Comparison of ENCODE assay signal across 8 cellular contexts in the genomic region with DNA sequence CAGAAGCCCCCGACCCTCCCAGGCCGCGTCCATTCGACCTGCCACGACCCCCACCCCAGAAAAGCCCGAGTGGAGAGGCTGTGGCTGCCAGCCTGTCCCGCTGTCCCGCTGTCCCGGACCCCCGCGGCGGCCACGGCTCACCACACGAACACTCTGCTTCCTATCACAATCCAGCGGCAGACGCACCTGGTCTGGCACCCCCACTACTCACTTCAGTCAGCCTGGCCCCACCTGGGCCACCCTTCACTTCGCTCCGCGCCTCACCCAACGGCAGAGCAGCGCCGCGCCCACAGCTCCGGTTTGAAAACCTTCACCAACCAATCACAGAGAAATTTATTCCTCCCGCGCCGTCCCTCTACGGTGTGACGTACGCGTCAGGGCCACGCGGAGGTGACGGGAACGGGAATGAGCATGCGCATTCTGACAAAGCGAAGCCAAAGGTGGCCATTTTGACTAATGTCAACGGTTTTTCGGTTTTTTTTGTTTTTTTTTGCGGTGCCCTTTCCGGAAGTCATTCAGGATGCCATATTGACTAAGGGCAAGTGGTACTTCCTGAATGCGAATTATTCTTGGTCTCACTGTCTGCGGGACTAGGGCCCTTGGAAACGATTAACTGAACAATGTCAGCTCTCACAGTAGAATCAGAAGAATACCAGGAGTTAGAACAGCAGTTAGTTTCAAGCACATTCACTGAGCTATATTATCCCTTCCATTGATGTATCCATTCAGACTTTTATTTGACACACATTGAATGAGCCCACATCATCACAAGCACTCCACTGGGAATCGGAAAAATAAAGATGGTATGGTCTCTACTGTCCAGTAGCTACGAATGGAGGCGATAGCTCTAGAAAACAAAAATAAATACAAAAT. TPM values are rescaled to one million over a fixed set of nuclear protein-coding genes. Genes with fewer than 3 reads are reported as not detected.
A peak's percentile ranks its signal among the peaks of the same experiment; 100 is the strongest.
DNase-seq lines count a peak whose midpoint lies in the region; ATAC-seq and TF ChIP-seq lines count a peak whose summit lies in the region.

A gene with protein sequence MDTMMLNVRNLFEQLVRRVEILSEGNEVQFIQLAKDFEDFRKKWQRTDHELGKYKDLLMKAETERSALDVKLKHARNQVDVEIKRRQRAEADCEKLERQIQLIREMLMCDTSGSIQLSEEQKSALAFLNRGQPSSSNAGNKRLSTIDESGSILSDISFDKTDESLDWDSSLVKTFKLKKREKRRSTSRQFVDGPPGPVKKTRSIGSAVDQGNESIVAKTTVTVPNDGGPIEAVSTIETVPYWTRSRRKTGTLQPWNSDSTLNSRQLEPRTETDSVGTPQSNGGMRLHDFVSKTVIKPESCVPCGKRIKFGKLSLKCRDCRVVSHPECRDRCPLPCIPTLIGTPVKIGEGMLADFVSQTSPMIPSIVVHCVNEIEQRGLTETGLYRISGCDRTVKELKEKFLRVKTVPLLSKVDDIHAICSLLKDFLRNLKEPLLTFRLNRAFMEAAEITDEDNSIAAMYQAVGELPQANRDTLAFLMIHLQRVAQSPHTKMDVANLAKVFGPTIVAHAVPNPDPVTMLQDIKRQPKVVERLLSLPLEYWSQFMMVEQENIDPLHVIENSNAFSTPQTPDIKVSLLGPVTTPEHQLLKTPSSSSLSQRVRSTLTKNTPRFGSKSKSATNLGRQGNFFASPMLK (minus strand): TSS at position 308 of the 873 bp plus-strand sequence. CDS start 8,779 bp downstream, outside the sequence.

- H3K9ac ChIP-seq in DND-41 (ENCODE audit: low read depth, low read length) (peak within 1 kb of the TSS; percentile 90), GM23248 (peak within 1 kb of the TSS; percentile 88)

- intact Hi-C loops in activated T-helper 1 cell treated with anti-CD3 and anti-CD28 coated beads, Interleukin-12 subunit alpha, Interleukin-12 subunit beta, Interleukin-2, Interleukin-4 antibody, amounts not matched to agents 30 ng/mL and 10 ng/mL and 1 ng/mL, durations not matched to agents 14 hours and 24 hours and 36 hours (cut with micrococcal nuclease): loop anchor here (1.0 to 10.0 kb wide), 10 partner anchors 14 to 461 kb away; partner anchors contain the start of genes BCDIN3D, CERS5, COX14 and LARP4

- H3K4me1 ChIP-seq in DND-41 (ENCODE audit: insufficient read depth, low read length): peaks cover 41% of the 10 kb centered on the region
- H3K4me1 ChIP-seq in GM23248 (ENCODE audit: insufficient read depth): peaks cover 8% of the 10 kb centered on the region; the same call in 1 of the 2 replicates

- no peak for TF ChIP-seq CTCF in DND-41 (IDR thresholded peaks at IDR 0.05; ENCODE audit: borderline replicate concordance, extremely low read depth, low read length, poor library complexity, severe bottlenecking)

- 4 to 6% methylated on average over 35 to 47 of the region's 47 CpGs for WGBS in GM23248 (ENCODE audit: low coverage in 1 of 2, low lambda C conversion rate in 2 of 2, missing lambda C conversion rate in 2 of 2), 2 experiments

- no peaks in the 10 kb centered on the region for H3K9me3 ChIP-seq in DND-41 (ENCODE audit: insufficient read depth, low read length, severe bottlenecking)
- H3K9me3 ChIP-seq in GM23248 (ENCODE audit: low read depth): no peaks in the 10 kb centered on the region

- H3K9me3 Mint-ChIP-seq in activated T-helper 1 cell treated with anti-CD3 and anti-CD28 coated beads, Interleukin-12 subunit alpha, Interleukin-12 subunit beta, Interleukin-2, Interleukin-4 antibody, amounts not matched to agents 30 ng/mL and 10 ng/mL and 1 ng/mL, durations not matched to agents 14 hours and 24 hours and 36 hours: peaks cover 2% of the 10 kb centered on the region
- peaks cover 0 to 4% (median 0%) of the 10 kb centered on the region in 7 donors for H3K9me3 Mint-ChIP-seq in naive B cell
- H3K9me3 Mint-ChIP-seq in stimulated activated memory B cell treated with anti-CD40 and anti-IgM and Interleukin-4, amounts not matched to agents 10 μg/mL and 1 μg/mL and 100 μg/mL, for 72 hours: peaks cover 3% of the 10 kb centered on the region

- H4K20me1 ChIP-seq in DND-41 (ENCODE audit: insufficient read depth, low read length): peaks cover 6% of the 10 kb centered on the region; the same call in 1 of the 2 replicates
- no peaks in the 10 kb centered on the region for H4K20me1 ChIP-seq in GM23248 (ENCODE audit: insufficient read depth)

- H3K4me1 Mint-ChIP-seq in activated T-helper 1 cell treated with anti-CD3 and anti-CD28 coated beads, Interleukin-12 subunit alpha, Interleukin-12 subunit beta, Interleukin-2, Interleukin-4 antibody, amounts not matched to agents 30 ng/mL and 10 ng/mL and 1 ng/mL, durations not matched to agents 14 hours and 24 hours and 36 hours (ENCODE audit: low read depth): peaks cover 46% of the 10 kb centered on the region
- peaks cover 10 to 22% (median 15%) of the 10 kb centered on the region in 3 donors for H3K4me1 Mint-ChIP-seq in naive B cell
- peaks cover 20% of the 10 kb centered on the region for H3K4me1 Mint-ChIP-seq in stimulated activated memory B cell treated with anti-CD40 and anti-IgM and Interleukin-4, amounts not matched to agents 10 μg/mL and 1 μg/mL and 100 μg/mL, for 72 hours

- H3K27me3 ChIP-seq in DND-41 (ENCODE audit: insufficient read depth, low read length, poor library complexity) (no peaks in the 10 kb centered on the region), GM23248 (replicated peaks; ENCODE audit: insufficient read depth) (no peaks in the 10 kb centered on the region)

- peak within 1 kb of the TSS; percentile 99 for H3K27ac Mint-ChIP-seq in activated T-helper 1 cell treated with anti-CD3 and anti-CD28 coated beads, Interleukin-12 subunit alpha, Interleukin-12 subunit beta, Interleukin-2, Interleukin-4 antibody, amounts not matched to agents 30 ng/mL and 10 ng/mL and 1 ng/mL, durations not matched to agents 14 hours and 24 hours and 36 hours
- peak within 1 kb of the TSS; percentile 81 to 98 (median 94) for H3K27ac Mint-ChIP-seq in naive B cell
- peak within 1 kb of the TSS; percentile 71 for H3K27ac Mint-ChIP-seq in stimulated activated memory B cell treated with anti-CD40 and anti-IgM and Interleukin-4, amounts not matched to agents 10 μg/mL and 1 μg/mL and 100 μg/mL, for 72 hours

- H3K36me3 Mint-ChIP-seq in activated T-helper 1 cell treated with anti-CD3 and anti-CD28 coated beads, Interleukin-12 subunit alpha, Interleukin-12 subunit beta, Interleukin-2, Interleukin-4 antibody, amounts not matched to agents 30 ng/mL and 10 ng/mL and 1 ng/mL, durations not matched to agents 14 hours and 24 hours and 36 hours (ENCODE audit: low read depth): peaks cover 20% of the 10 kb centered on the region
- H3K36me3 Mint-ChIP-seq in naive B cell: peaks cover 3 to 8% of the 10 kb centered on the region in 2 donors
- no peaks in the 10 kb centered on the region for H3K36me3 Mint-ChIP-seq in stimulated activated memory B cell treated with anti-CD40 and anti-IgM and Interleukin-4, amounts not matched to agents 10 μg/mL and 1 μg/mL and 100 μg/mL, for 72 hours

- H3K36me3 ChIP-seq in DND-41 (ENCODE audit: insufficient read depth, low read length): peaks cover 22% of the 10 kb centered on the region
- H3K36me3 ChIP-seq in GM23248 (ENCODE audit: low read depth): no peaks in the 10 kb centered on the region

- H3K4me3 Mint-ChIP-seq in activated T-helper 1 cell treated with anti-CD3 and anti-CD28 coated beads, Interleukin-12 subunit alpha, Interleukin-12 subunit beta, Interleukin-2, Interleukin-4 antibody, amounts not matched to agents 30 ng/mL and 10 ng/mL and 1 ng/mL, durations not matched to agents 14 hours and 24 hours and 36 hours: peak within 1 kb of the TSS; percentile 98
- peak within 1 kb of the TSS; percentile 91 to 100 (median 97) for H3K4me3 Mint-ChIP-seq in naive B cell
- H3K4me3 Mint-ChIP-seq in stimulated activated memory B cell treated with anti-CD40 and anti-IgM and Interleukin-4, amounts not matched to agents 10 μg/mL and 1 μg/mL and 100 μg/mL, for 72 hours: peak within 1 kb of the TSS; percentile 86

- H3K9me2 ChIP-seq in GM23248 (ENCODE audit: insufficient read depth): no peaks in the 10 kb centered on the region

- H3K4me2 ChIP-seq in DND-41 (ENCODE audit: insufficient read depth, low read length) (peak within 1 kb of the TSS; percentile 71), GM23248 (ENCODE audit: unreplicated experiment) (peak within 1 kb of the TSS; percentile 95)

- ATAC-seq in DND-41 (ENCODE audit: insufficient read depth, low read depth) (peak; percentile 96), naive B cell (ENCODE audit: low read depth in 2 of 2) (peak; percentile 94 to 96)
- peak; percentile 99 for ATAC-seq in stimulated activated memory B cell treated with anti-CD40 and anti-IgM and Interleukin-4, amounts not matched to agents 10 μg/mL and 1 μg/mL and 100 μg/mL, for 72 hours

- in situ Hi-C loops in GM23248 (cut with MboI): no loop called here

- H3K4me3 ChIP-seq in DND-41 (ENCODE audit: low read depth in 1 of 2, low read length in 2 of 2) (peak within 1 kb of the TSS; percentile 86 to 90), GM23248 (peak within 1 kb of the TSS; percentile 86)

- peaks cover 3% of the 10 kb centered on the region for H3K27me3 Mint-ChIP-seq in activated T-helper 1 cell treated with anti-CD3 and anti-CD28 coated beads, Interleukin-12 subunit alpha, Interleukin-12 subunit beta, Interleukin-2, Interleukin-4 antibody, amounts not matched to agents 30 ng/mL and 10 ng/mL and 1 ng/mL, durations not matched to agents 14 hours and 24 hours and 36 hours (ENCODE audit: insufficient read depth)
- H3K27me3 Mint-ChIP-seq in naive B cell: no peaks in the 10 kb centered on the region
- no peaks in the 10 kb centered on the region for H3K27me3 Mint-ChIP-seq in stimulated activated memory B cell treated with anti-CD40 and anti-IgM and Interleukin-4, amounts not matched to agents 10 μg/mL and 1 μg/mL and 100 μg/mL, for 72 hours

- H3K27ac ChIP-seq in DND-41 (ENCODE audit: low read length): peak within 1 kb of the TSS; percentile 93
- peak within 1 kb of the TSS; percentile 57 for H3K27ac ChIP-seq in GM23248

- H2AFZ ChIP-seq in DND-41 (ENCODE audit: low read depth, low read length) (peak within 1 kb of the TSS; percentile 91), GM23248 (peak within 1 kb of the TSS; percentile 99)

- DNase-seq in DND-41 (peak; percentile 97), GM23248 (peak; percentile 99), Kasumi-1 (lab: John Stamatoyannopoulos, UW) (peak; percentile 97 to 98), RPMI7951 (ENCODE audit: low read depth) (peak; percentile 96), fibroblast of gingiva (ENCODE audit: low read depth) (peak; percentile 97), naive B cell (peak; percentile 96)
- DNase-seq in activated T-helper 1 cell treated with anti-CD3 and anti-CD28 coated beads, Interleukin-12 subunit alpha, Interleukin-12 subunit beta, Interleukin-2, Interleukin-4 antibody, amounts not matched to agents 30 ng/mL and 10 ng/mL and 1 ng/mL, durations not matched to agents 14 hours and 24 hours and 36 hours (ENCODE audit: low spot score): peak; percentile 98

- H3K79me2 ChIP-seq in DND-41 (ENCODE audit: insufficient read depth, low read length) (peaks cover 49% of the 10 kb centered on the region), GM23248 (ENCODE audit: insufficient read depth) (peaks cover 49% of the 10 kb centered on the region)

- H3F3A ChIP-seq in GM23248 (ENCODE audit: insufficient read depth): no peaks in the 10 kb centered on the region

RNA-seq across cellular contexts. Expression of the gene that starts here (rescaled TPM):
- 55.4 and 63.5 TPM in 2 replicates for total RNA-seq in GM23248 (2014; rRNA removed; shearing (Covaris generic))
- polyA plus RNA-seq in GM23248 (2016; fragmentation: Nextera tagmentation; extraction: Ambion mirVana): 35.4 and 35.7 TPM in 2 replicates
- 158 and 173 TPM in 2 replicates for total RNA-seq in RPMI7951 (2014; rRNA removed; shearing (Covaris generic))
- total RNA-seq in activated T-helper 1 cell treated with anti-CD3 and anti-CD28 coated beads, Interleukin-12 subunit alpha, Interleukin-12 subunit beta, Interleukin-2, Interleukin-4 antibody, amounts not matched to agents 30 ng/mL and 10 ng/mL and 1 ng/mL, durations not matched to agents 14 hours and 24 hours and 36 hours: 68.1 and 71.2 TPM in 2 replicates
- 1 to 10 TPM in 5 of 6 donors, not detected in 1; 4.7 to 9.0 (median 8.7) TPM for polyA plus RNA-seq in naive B cell (ENCODE audit: low read depth in 6 of 6)

Comparison
In these comparisons a context has a peak if more than half of its experiments do, and no peak if none do; other contexts are left out.
1. Peak in every context shown above with its lines: DNase-seq, ATAC-seq, H3K4me3 ChIP-seq and H3K27ac ChIP-seq.